11 cellular contexts compared by ENCODE assay signal in the genomic region with DNA sequence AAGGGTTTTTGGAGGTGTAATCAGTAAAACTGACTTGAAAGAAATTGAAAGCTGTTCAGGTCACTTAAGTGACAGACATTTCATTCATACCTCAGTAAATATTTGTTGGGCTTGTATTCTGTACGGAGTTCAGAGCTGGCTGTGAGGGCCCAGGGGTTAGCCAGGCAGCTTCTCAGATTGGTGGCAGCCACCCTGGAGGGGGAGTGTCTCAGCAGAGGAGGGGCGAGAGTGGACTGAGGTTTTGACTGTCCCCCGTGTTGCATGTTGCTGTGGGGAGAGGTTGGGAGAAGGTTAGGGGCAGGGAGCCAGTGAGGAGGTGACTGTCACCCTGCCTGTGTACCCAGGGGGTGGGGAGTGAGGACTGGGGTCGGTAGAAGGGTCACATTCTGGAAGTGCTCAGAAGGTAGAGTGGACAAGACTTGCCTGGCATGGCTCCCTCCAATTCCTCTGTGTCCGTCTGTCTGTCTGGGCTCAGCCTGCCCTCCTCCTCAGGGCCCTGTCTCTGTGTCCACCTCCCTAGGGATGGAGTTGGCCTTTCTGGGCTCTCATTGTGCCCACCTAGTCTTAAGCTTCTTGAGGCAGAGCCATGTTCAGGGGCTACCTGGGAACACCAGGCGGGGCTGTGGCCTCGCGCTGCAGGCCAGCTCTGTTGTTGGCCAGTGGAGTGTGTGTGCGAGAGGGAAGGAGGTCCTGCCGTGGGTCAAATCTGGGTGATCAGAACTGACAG. TPM values are rescaled to one million over a fixed set of nuclear protein-coding genes. Genes with fewer than 3 reads are reported as not detected.
DNase-seq lines count a peak whose midpoint lies in the region; ATAC-seq and TF ChIP-seq lines count a peak whose summit lies in the region.
"Had no signal": no experiment of that assay in that cellular context is flagged by ENCODE, and none has a peak within 500 bp of the region (broad histone marks: within the 10 kb centered on the region; RNA-seq: fewer than 3 reads in every experiment).

No MANE protein-coding gene starts in this region.

- no peak for ATAC-seq in body of pancreas
- ATAC-seq in left lung: peak; percentile 16
- ATAC-seq in HG03521 (IDR thresholded peaks at IDR 0.05; ENCODE audit: unreplicated experiment): no peak
- ATAC-seq in GM19455 (IDR thresholded peaks at IDR 0.05; ENCODE audit: unreplicated experiment): no peak
- no peak for ATAC-seq in GM19397 (IDR thresholded peaks at IDR 0.05; ENCODE audit: unreplicated experiment)

- TF ChIP-seq CTCF in HFFc6 (IDR thresholded peaks at IDR 0.05) (no peak), body of pancreas (IDR thresholded peaks at IDR 0.05) (no peak), left lung (IDR thresholded peaks at IDR 0.05) (no peak), spleen (IDR thresholded peaks at IDR 0.05 in 8 of 11, conservative IDR thresholded peaks at IDR 0.05 in 3 of 11) (no peak)

- intact Hi-C loops in body of pancreas (cut with DNase I) (no loop called here), left lung (cut with DNase I) (no loop called here), spleen (cut with DNase I; ENCODE audit: low total_unique reads) (no loop called here)

- TF ChIP-seq POLR2A in body of pancreas (IDR thresholded peaks at IDR 0.05): no peak
- TF ChIP-seq POLR2A in spleen (IDR thresholded peaks at IDR 0.05): no peak

- H3K27ac ChIP-seq in body of pancreas (peak overlapping the region; percentile 45 to 83 (median 65)), left lung (peak overlapping the region in 1 of 2 donors; percentile 37), spleen (peak overlapping the region in 7 of 8 donors; percentile 4 to 97 (median 73))

- H3K9me3 Mint-ChIP-seq in HFFc6: peaks cover 28% of the 10 kb centered on the region

- H3K4me1 Mint-ChIP-seq in HFFc6 (ENCODE audit: low read depth): peaks cover 38% of the 10 kb centered on the region

- H3K27me3 ChIP-seq in body of pancreas: no peaks in the 10 kb centered on the region
- no peaks in the 10 kb centered on the region for H3K27me3 ChIP-seq in left lung
- no peaks in the 10 kb centered on the region for H3K27me3 ChIP-seq in spleen (replicated peaks in 1 of 7)
- H3K27me3 ChIP-seq: tibial nerve had no signal

- H3K4me3 Mint-ChIP-seq in HFFc6: no peak overlapping the region

- peak overlapping the region; percentile 38; the same call in 1 of the 2 replicates for H3K27ac Mint-ChIP-seq in HFFc6

- H3K36me3 Mint-ChIP-seq in HFFc6 (ENCODE audit: low read depth): peaks cover 28% of the 10 kb centered on the region

- DNase-seq in HFFc6 (no peak), body of pancreas (no peak), left lung (no peak), spleen (no peak), COLO829 (ENCODE audit: low spot score) (no peak)
- DNase-seq: NCI-H345, RPMI8226 had no signal

- 27% methylated on average over 8 to 10 of the region's 10 CpGs for WGBS in body of pancreas, 2 donors
- WGBS in spleen, 5 donors: 79 to 84% (median 82%) methylated on average over 9 to 10 of the region's 10 CpGs

- H3K36me3 ChIP-seq in body of pancreas (replicated peaks in 1 of 2; ENCODE audit: insufficient read depth in 1 of 2, low read depth in 2 of 2) (no peaks in the 10 kb centered on the region), left lung (no peaks in the 10 kb centered on the region), spleen (no peaks in the 10 kb centered on the region)
- H3K36me3 ChIP-seq: tibial nerve had no signal

- H3K4me1 ChIP-seq in body of pancreas (peaks cover 67% of the 10 kb centered on the region), left lung (peaks cover 32 to 59% of the 10 kb centered on the region in 2 donors), spleen (peaks cover 6 to 66% (median 53%) of the 10 kb centered on the region in 6 donors)

- H3K9me3 ChIP-seq in body of pancreas (no peaks in the 10 kb centered on the region), left lung (peaks cover 0 to 5% of the 10 kb centered on the region in 2 donors), spleen (peaks cover 0 to 9% (median 3%) of the 10 kb centered on the region in 8 donors)

- H3K4me3 ChIP-seq in body of pancreas (no peak overlapping the region), left lung (no peak overlapping the region), spleen (no peak overlapping the region)
- H3K4me3 ChIP-seq: tibial nerve had no signal

- H3K27me3 Mint-ChIP-seq in HFFc6 (ENCODE audit: insufficient read depth): peaks cover 1% of the 10 kb centered on the region; the same call in 1 of the 2 replicates

RNA-seq across cellular contexts. Expression of gene PHF2, which starts 4.4 kb away (rescaled TPM):
- 10 to 100 TPM; 15.4 to 17.5 (median 16.6) TPM for total RNA-seq in HFFc6 (2021; fragmentation: NEBNext Ultra II Directional; extraction: Animal tissue kit (Norgen Biotek cat#: 25700))
- total RNA-seq in body of pancreas (10 to 100 TPM; 15.0 to 19.8 TPM), left lung (10 to 100 TPM; 29.1 to 30.4 TPM), spleen (10 to 100 TPM; 27.6 to 46.2 (median 32.6) TPM)
- 10 to 100 TPM; 11.2 to 23.1 (median 13.7) TPM for polyA plus RNA-seq in spleen
